In the genomic region with DNA sequence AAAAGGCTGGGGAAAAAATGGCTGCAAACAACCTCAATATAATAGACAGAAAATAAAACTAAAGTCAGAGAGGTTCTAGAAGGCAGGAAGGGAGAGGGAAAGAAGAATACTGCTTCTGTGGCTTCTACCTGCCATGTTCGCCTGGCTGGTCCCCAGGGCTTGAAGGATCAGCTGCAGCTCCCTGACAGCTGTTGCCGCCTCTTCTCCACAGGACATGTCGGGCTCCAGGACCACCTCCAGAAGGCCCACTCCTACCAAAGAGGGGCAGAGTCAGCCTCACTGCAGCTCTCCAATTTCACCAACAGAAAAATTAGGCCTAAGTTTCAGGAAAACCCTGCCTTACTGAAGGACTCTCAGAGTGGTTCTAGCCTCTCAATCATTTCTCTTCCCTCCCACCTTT, we compare ENCODE assay signal across 18 cellular contexts. TPM values are rescaled to one million over a fixed set of nuclear protein-coding genes. Genes with fewer than 3 reads are reported as not detected.
A peak's percentile ranks its signal among the peaks of the same experiment; 100 is the strongest.
DNase-seq lines count a peak whose midpoint lies in the region; ATAC-seq and TF ChIP-seq lines count a peak whose summit lies in the region.
"Had no signal": no experiment of that assay in that cellular context is flagged by ENCODE, and none has a peak within 500 bp of the region (broad histone marks: within the 10 kb centered on the region; RNA-seq: fewer than 3 reads in every experiment).

No MANE protein-coding gene starts in this region.

- no peak for TF ChIP-seq POLR2A in erythroblast (IDR thresholded peaks at IDR 0.05; ENCODE audit: low read length)

- peak overlapping the region in 57 of 59 donors; percentile 6 to 94 (median 85) for H3K27ac ChIP-seq in dorsolateral prefrontal cortex
- peak overlapping the region; percentile 41 for H3K27ac ChIP-seq in temporal lobe (ENCODE audit: low read depth, low read length)
- H3K27ac ChIP-seq: RWPE1 had no signal

- peak overlapping the region in 33 of 59 donors; percentile 1 to 43 (median 21) for H3K4me3 ChIP-seq in dorsolateral prefrontal cortex

- no peaks in the 10 kb centered on the region for H3K27me3 ChIP-seq in dorsolateral prefrontal cortex

- peak; percentile 25 to 39 for ATAC-seq in left cardiac atrium
- no peak for ATAC-seq in left ventricle myocardium superior

- TF ChIP-seq CTCF in dorsolateral prefrontal cortex (IDR thresholded peaks at IDR 0.05 in 54 of 56, conservative IDR thresholded peaks at IDR 0.05 in 2 of 56; ENCODE audit: low read depth in 1 of 56, partially characterized antibody in 56 of 56) = no peak

- DNase-seq in left cardiac atrium (no peak), left ventricle myocardium superior (no peak), NCI-H345 (lab: John Stamatoyannopoulos, UW) (peak; percentile 13), dorsolateral prefrontal cortex (no peak), SW 1271 (lab: John Stamatoyannopoulos, UW) (no peak), erythroblast (lab: John Stamatoyannopoulos, UW) (no peak)
- DNase-seq: CD4-positive, CD25-positive, alpha-beta regulatory T cell; DMS79 treated with DMSO at 0.1 percent for 48 hours; KG1; NCI-H1092; NCI-H1436; NCI-H2029; NCI-H774; NK-92 treated with Interleukin-12 subunit alpha and Interleukin-12 subunit beta, amount 100 ng/mL, for 24 hours; SHP77 treated with DMSO at 0.1 percent for 48 hours; SK-N-SH had no signal

- intact Hi-C loops in left cardiac atrium (cut with DNase I) (no loop called here), left ventricle myocardium superior (cut with micrococcal nuclease) (no loop called here), dorsolateral prefrontal cortex (cut with DNase I) (loop anchor here (2.0 to 5.0 kb wide), 3 partner anchors 45 to 306 kb away; a partner anchor contains a TSS)

RNA-seq across cellular contexts. Expression of a gene that starts 44.9 kb away (rescaled TPM):
- total RNA-seq in left cardiac atrium (10 to 100 TPM; 51.7 to 88.1 TPM), left ventricle myocardium superior (142 TPM), dorsolateral prefrontal cortex (100 to 1,000 TPM in 1 of 120 experiments, 10 to 100 TPM in 119; 36.7 to 100 (median 63.1) TPM), temporal lobe (15.7 TPM)

Comparison
In these comparisons a context has a peak if more than half of its experiments do, and no peak if none do; other contexts are left out.
1. intact Hi-C loops: an anchor here in dorsolateral prefrontal cortex (2.0 to 5.0 kb wide); none called in left cardiac atrium and left ventricle myocardium superior.